In the genomic region with DNA sequence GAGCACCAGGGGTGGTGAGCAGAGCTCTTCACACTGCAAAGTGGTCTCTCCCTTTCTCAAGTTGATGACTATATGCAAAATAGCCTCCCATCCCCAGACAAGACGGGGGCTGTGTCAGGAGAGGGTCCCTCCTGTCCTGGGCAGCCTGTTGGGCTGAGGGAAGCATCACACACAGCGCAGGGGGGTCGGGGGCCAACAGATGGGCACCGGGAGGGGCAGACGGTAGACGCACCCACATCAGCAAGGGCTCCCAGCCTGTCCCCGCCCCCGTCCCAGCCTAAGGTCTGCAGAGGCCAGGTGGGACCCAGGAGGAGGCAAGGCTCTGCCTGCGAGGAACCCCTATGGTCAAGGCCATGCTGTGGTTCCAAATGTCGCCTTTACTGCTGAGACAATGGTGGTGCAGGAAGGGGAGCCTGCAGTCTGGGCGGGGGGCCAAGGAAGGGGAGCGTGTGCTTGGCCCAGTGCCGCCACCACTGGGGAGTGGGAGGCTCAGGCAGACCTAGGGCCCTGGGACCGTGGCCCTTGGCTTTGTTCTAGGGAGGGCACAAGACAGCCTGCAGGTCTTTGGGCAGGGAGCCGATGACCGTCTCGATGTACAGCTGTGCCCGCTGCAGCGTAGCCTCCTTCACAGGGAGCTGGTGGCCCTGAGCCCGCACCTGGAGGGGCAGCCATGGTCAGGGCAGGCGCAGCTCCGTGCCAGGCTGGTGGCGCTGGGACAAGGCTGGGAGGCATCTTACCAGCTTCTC, we compare ENCODE assay signal across 1 cellular context.
TF ChIP-seq lines count a peak whose summit lies in the region.

No MANE protein-coding gene starts in this region.

TF ChIP-seq in HepG2, 621 proteins besides CTCF, POLR2A, EP300 and RAD21 (continued from another document):
- TF ChIP-seq, protein P1, sequence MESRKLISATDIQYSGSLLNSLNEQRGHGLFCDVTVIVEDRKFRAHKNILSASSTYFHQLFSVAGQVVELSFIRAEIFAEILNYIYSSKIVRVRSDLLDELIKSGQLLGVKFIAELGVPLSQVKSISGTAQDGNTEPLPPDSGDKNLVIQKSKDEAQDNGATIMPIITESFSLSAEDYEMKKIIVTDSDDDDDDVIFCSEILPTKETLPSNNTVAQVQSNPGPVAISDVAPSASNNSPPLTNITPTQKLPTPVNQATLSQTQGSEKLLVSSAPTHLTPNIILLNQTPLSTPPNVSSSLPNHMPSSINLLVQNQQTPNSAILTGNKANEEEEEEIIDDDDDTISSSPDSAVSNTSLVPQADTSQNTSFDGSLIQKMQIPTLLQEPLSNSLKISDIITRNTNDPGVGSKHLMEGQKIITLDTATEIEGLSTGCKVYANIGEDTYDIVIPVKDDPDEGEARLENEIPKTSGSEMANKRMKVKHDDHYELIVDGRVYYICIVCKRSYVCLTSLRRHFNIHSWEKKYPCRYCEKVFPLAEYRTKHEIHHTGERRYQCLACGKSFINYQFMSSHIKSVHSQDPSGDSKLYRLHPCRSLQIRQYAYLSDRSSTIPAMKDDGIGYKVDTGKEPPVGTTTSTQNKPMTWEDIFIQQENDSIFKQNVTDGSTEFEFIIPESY (CRISPR knock-in tag; IDR thresholded peaks at IDR 0.05) = peak; percentile 84
- TF ChIP-seq PRPF4 (IDR thresholded peaks at IDR 0.05; ENCODE audit: low read depth, low read length, poor library complexity, severe bottlenecking) (no peak), ZFY (CRISPR knock-in tag; IDR thresholded peaks at IDR 0.05) (0 out of 2 replicates have a peak, but pooled peaks have one; percentile 2), GFI1 (CRISPR knock-in tag; IDR thresholded peaks at IDR 0.05; ENCODE audit: borderline replicate concordance) (no peak), ZSCAN12 (CRISPR knock-in tag; IDR thresholded peaks at IDR 0.05) (no peak), NCOA1 (CRISPR knock-in tag; IDR thresholded peaks at IDR 0.05) (no peak), TAF15 (IDR thresholded peaks at IDR 0.05; ENCODE audit: low read depth, low read length, poor library complexity, severe bottlenecking) (no peak), ZSCAN20 (CRISPR knock-in tag; IDR thresholded peaks at IDR 0.05; ENCODE audit: borderline replicate concordance) (no peak), CBX5 (CRISPR knock-in tag; IDR thresholded peaks at IDR 0.05; ENCODE audit: borderline replicate concordance) (no peak), SCMH1 (CRISPR knock-in tag; IDR thresholded peaks at IDR 0.05; ENCODE audit: borderline replicate concordance) (no peak), MBNL3 (CRISPR knock-in tag; conservative IDR thresholded peaks at IDR 0.05) (no peak), NRL (CRISPR knock-in tag; IDR thresholded peaks at IDR 0.05; ENCODE audit: borderline replicate concordance) (no peak), ZSCAN25 (CRISPR knock-in tag; IDR thresholded peaks at IDR 0.05) (no peak), AKAP8 (CRISPR knock-in tag; IDR thresholded peaks at IDR 0.05) (no peak), TEAD2 (CRISPR knock-in tag; IDR thresholded peaks at IDR 0.05) (no peak), HNRNPL (IDR thresholded peaks at IDR 0.05; ENCODE audit: low read depth, low read length) (peak; percentile 63; the same call in 1 of the 2 replicates), ZFX (CRISPR knock-in tag; IDR thresholded peaks at IDR 0.05; ENCODE audit: low read depth) (0 out of 2 replicates have a peak, but pooled peaks have one; percentile 9), NPAS2 (CRISPR knock-in tag; IDR thresholded peaks at IDR 0.05; ENCODE audit: borderline replicate concordance) (no peak), SYNCRIP (IDR thresholded peaks at IDR 0.05; ENCODE audit: insufficient read depth, low read depth, low read length) (no peak), CENPT (CRISPR knock-in tag; IDR thresholded peaks at IDR 0.05; ENCODE audit: low read depth) (no peak)
- TF ChIP-seq, protein P2, sequence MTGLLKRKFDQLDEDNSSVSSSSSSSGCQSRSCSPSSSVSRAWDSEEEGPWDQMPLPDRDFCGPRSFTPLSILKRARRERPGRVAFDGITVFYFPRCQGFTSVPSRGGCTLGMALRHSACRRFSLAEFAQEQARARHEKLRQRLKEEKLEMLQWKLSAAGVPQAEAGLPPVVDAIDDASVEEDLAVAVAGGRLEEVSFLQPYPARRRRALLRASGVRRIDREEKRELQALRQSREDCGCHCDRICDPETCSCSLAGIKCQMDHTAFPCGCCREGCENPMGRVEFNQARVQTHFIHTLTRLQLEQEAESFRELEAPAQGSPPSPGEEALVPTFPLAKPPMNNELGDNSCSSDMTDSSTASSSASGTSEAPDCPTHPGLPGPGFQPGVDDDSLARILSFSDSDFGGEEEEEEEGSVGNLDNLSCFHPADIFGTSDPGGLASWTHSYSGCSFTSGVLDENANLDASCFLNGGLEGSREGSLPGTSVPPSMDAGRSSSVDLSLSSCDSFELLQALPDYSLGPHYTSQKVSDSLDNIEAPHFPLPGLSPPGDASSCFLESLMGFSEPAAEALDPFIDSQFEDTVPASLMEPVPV (CRISPR knock-in tag; IDR thresholded peaks at IDR 0.05) = no peak
- TF ChIP-seq, protein P3, sequence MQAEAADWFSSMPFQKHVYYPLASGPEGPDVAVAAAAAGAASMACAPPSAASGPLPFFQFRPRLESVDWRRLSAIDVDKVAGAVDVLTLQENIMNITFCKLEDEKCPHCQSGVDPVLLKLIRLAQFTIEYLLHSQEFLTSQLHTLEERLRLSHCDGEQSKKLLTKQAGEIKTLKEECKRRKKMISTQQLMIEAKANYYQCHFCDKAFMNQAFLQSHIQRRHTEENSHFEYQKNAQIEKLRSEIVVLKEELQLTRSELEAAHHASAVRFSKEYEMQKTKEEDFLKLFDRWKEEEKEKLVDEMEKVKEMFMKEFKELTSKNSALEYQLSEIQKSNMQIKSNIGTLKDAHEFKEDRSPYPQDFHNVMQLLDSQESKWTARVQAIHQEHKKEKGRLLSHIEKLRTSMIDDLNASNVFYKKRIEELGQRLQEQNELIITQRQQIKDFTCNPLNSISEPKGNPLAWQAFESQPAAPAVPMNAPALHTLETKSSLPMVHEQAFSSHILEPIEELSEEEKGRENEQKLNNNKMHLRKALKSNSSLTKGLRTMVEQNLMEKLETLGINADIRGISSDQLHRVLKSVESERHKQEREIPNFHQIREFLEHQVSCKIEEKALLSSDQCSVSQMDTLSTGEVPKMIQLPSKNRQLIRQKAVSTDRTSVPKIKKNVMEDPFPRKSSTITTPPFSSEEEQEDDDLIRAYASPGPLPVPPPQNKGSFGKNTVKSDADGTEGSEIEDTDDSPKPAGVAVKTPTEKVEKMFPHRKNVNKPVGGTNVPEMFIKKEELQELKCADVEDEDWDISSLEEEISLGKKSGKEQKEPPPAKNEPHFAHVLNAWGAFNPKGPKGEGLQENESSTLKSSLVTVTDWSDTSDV (CRISPR knock-in tag; IDR thresholded peaks at IDR 0.05) = peak; percentile 15; the same call in 1 of the 2 replicates
- TF ChIP-seq, protein P4, sequence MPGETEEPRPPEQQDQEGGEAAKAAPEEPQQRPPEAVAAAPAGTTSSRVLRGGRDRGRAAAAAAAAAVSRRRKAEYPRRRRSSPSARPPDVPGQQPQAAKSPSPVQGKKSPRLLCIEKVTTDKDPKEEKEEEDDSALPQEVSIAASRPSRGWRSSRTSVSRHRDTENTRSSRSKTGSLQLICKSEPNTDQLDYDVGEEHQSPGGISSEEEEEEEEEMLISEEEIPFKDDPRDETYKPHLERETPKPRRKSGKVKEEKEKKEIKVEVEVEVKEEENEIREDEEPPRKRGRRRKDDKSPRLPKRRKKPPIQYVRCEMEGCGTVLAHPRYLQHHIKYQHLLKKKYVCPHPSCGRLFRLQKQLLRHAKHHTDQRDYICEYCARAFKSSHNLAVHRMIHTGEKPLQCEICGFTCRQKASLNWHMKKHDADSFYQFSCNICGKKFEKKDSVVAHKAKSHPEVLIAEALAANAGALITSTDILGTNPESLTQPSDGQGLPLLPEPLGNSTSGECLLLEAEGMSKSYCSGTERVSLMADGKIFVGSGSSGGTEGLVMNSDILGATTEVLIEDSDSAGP (CRISPR knock-in tag; IDR thresholded peaks at IDR 0.05; ENCODE audit: borderline replicate concordance) = peak; percentile 14; the same call in 1 of the 2 replicates
- TF ChIP-seq, protein P5, sequence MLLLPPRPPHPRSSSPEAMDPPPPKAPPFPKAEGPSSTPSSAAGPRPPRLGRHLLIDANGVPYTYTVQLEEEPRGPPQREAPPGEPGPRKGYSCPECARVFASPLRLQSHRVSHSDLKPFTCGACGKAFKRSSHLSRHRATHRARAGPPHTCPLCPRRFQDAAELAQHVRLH (CRISPR knock-in tag; IDR thresholded peaks at IDR 0.05; ENCODE audit: borderline replicate concordance, low read depth) = no peak
- TF ChIP-seq, protein P6, sequence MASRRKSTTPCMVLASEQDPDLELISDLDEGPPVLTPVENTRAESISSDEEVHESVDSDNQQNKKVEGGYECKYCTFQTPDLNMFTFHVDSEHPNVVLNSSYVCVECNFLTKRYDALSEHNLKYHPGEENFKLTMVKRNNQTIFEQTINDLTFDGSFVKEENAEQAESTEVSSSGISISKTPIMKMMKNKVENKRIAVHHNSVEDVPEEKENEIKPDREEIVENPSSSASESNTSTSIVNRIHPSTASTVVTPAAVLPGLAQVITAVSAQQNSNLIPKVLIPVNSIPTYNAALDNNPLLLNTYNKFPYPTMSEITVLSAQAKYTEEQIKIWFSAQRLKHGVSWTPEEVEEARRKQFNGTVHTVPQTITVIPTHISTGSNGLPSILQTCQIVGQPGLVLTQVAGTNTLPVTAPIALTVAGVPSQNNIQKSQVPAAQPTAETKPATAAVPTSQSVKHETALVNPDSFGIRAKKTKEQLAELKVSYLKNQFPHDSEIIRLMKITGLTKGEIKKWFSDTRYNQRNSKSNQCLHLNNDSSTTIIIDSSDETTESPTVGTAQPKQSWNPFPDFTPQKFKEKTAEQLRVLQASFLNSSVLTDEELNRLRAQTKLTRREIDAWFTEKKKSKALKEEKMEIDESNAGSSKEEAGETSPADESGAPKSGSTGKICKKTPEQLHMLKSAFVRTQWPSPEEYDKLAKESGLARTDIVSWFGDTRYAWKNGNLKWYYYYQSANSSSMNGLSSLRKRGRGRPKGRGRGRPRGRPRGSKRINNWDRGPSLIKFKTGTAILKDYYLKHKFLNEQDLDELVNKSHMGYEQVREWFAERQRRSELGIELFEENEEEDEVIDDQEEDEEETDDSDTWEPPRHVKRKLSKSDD (CRISPR knock-in tag; IDR thresholded peaks at IDR 0.05; ENCODE audit: low read depth) = no peak
